ENCODE assay signal across 9 cellular contexts in genomic region chr1:157878059-157878458, GRCh38. TPM values are rescaled to one million over a fixed set of nuclear protein-coding genes. Genes with fewer than 3 reads are reported as not detected.
A peak's percentile ranks its signal among the peaks of the same experiment; 100 is the strongest.
DNase-seq lines count a peak whose midpoint lies in the region; ATAC-seq, FAIRE-seq and TF ChIP-seq lines count a peak whose summit lies in the region.
"Had no signal": no experiment of that assay in that cellular context is flagged by ENCODE, and none has a peak within 500 bp of the region (broad histone marks: within the 10 kb centered on the region; RNA-seq: fewer than 3 reads in every experiment).

No MANE protein-coding gene starts in this region.

- TF ChIP-seq POLR2A in NB4 (IDR thresholded peaks at IDR 0.05; ENCODE audit: extremely low read depth, insufficient read length) (no peak), K562 (conservative IDR thresholded peaks at IDR 0.05) (no peak), prostate gland (IDR thresholded peaks at IDR 0.05) (no peak)

- H3K27ac ChIP-seq in K562 (ENCODE audit: extremely low read depth, low read depth, low read length) (no peak overlapping the region), prostate gland (no peak overlapping the region)

- CTCF ChIA-PET in K562 (lab: Yijun Ruan, JAX; ENCODE audit: low intra/inter-chr PET ratio) = interaction anchor here (1.6 to 1.7 kb wide), 2 partner anchors 71 to 209 kb away, joined by 5 to 10 read pairs; no protein-coding TSS in a partner anchor

- no peaks in the 10 kb centered on the region for H3K79me2 ChIP-seq in K562 (ENCODE audit: control insufficient read depth, insufficient read depth, low read length)

- POLR2A ChIA-PET in K562 (lab: Yijun Ruan, JAX) = no interaction called here

- H3K9me3 ChIP-seq in K562 (replicated peaks; ENCODE audit: control insufficient read depth, insufficient read depth, low read depth, low read length) (no peaks in the 10 kb centered on the region), prostate gland (no peaks in the 10 kb centered on the region)

- DNase-seq in GF-D8 (lab: John Stamatoyannopoulos, UW) (peak; percentile 2), NB4 (ENCODE audit: low read depth) (peak; percentile 52), K562 (ENCODE audit: extremely low read depth in 1 of 4, low spot score in 3 of 4) (peak in 3 of 4 experiments; percentile 8 to 11 (median 11)), medulla oblongata (ENCODE audit: extremely low spot score) (peak; percentile 67), cerebellar nuclear complex (lab: John Stamatoyannopoulos, UW) (no peak), prostate gland (ENCODE audit: low spot score) (no peak), HuH-7 (ENCODE audit: low spot score) (no peak)
- DNase-seq in activated CD4-positive, alpha-beta T cell treated with anti-CD3 and anti-CD28 coated beads, Interleukin-2, amount 50 U/mL, for 1 hour = no peak
- DNase-seq: right cardiac atrium had no signal

- H3K27me3 ChIP-seq in K562 (ENCODE audit: control insufficient read depth in 2 of 2, insufficient read depth in 2 of 2, low read length in 2 of 2) = no peaks in the 10 kb centered on the region
- no peaks in the 10 kb centered on the region for H3K27me3 ChIP-seq in prostate gland (replicated peaks; ENCODE audit: insufficient read depth)

- TF ChIP-seq EP300 in K562 (IDR thresholded peaks at IDR 0.05; ENCODE audit: low read length) = no peak

- no peaks in the 10 kb centered on the region for H3K9me1 ChIP-seq in K562 (ENCODE audit: control insufficient read depth, insufficient read depth, low read length)

- no peaks in the 10 kb centered on the region for H3K36me3 ChIP-seq in K562 (ENCODE audit: control insufficient read depth, insufficient read depth, low read length)
- no peaks in the 10 kb centered on the region for H3K36me3 ChIP-seq in prostate gland

- H3K4me1 ChIP-seq in K562 (replicated peaks in 1 of 2; ENCODE audit: control insufficient read depth in 2 of 2, insufficient read depth in 2 of 2, low read length in 2 of 2) = no peaks in the 10 kb centered on the region
- H3K4me1 ChIP-seq in prostate gland (replicated peaks) = no peaks in the 10 kb centered on the region

- WGBS in K562 (ENCODE audit: insufficient coverage, low coverage, missing lambda C conversion rate) = 0% methylated on average over 4 of the region's 4 CpGs
- WGBS in prostate gland = 45% methylated on average over 4 of the region's 4 CpGs

- TF ChIP-seq RAD21 in K562 (CRISPR knock-in tag; conservative IDR thresholded peaks at IDR 0.05 in 1 of 2, IDR thresholded peaks at IDR 0.05 in 1 of 2) = peak; percentile 59 to 64

- in situ Hi-C loops in K562 (cut with MboI) = no loop called here

- H4K20me1 ChIP-seq in K562 (replicated peaks; ENCODE audit: control insufficient read depth, insufficient read depth, low read length) = no peaks in the 10 kb centered on the region

- peak; percentile 75 for FAIRE-seq in K562 (lab: Jason Lieb, UNC)

- TF ChIP-seq CTCF in NB4 (IDR thresholded peaks at IDR 0.05; ENCODE audit: low read depth, low read length) (peak; percentile 46), K562 (IDR thresholded peaks at IDR 0.05 in 2 of 3, conservative IDR thresholded peaks at IDR 0.05 in 1 of 3; ENCODE audit: insufficient read depth in 2 of 3, low read depth in 1 of 3, low read length in 3 of 3) (peak; percentile 15 to 47 (median 41); a peak in 4 of 6 replicates), prostate gland (IDR thresholded peaks at IDR 0.05) (no peak)

- no peak overlapping the region for H3K9ac ChIP-seq in K562 (ENCODE audit: insufficient read depth in 1 of 2, low read depth in 2 of 2, low read length in 2 of 2)

- H2AFZ ChIP-seq in K562 (ENCODE audit: low read depth, low read length) = no peak overlapping the region

- H3K4me2 ChIP-seq in K562 (ENCODE audit: insufficient read depth, low read length) = no peak overlapping the region

- peak; percentile 68; the same call in 2 of the 3 replicates for ATAC-seq in K562

- intact Hi-C loops in K562 (cut with micrococcal nuclease) (loop anchor here (1.0 kb wide), 2 partner anchors 70 to 247 kb away; no protein-coding TSS in a partner anchor), prostate gland (cut with DNase I) (no loop called here)

- no TSS peak for BruUV-seq in K562 (replicated peaks; lab: Mats Ljungman, UMichigan)

- H3K4me3 ChIP-seq in NB4 (ENCODE audit: low read depth, low read length) (no peak overlapping the region), K562 (no peak overlapping the region), prostate gland (no peak overlapping the region)

TF ChIP-seq in K562, 482 proteins besides CTCF, POLR2A, EP300 and RAD21:
- TF ChIP-seq ZNF134 (CRISPR knock-in tag; conservative IDR thresholded peaks at IDR 0.05) = no peak
- TF ChIP-seq YY1 (IDR thresholded peaks at IDR 0.05; ENCODE audit: borderline replicate concordance in 1 of 3, control insufficient read depth in 1 of 3, extremely low read depth in 1 of 3, insufficient read depth in 3 of 3, insufficient read length in 1 of 3, insufficient replicate concordance in 2 of 3, low read depth in 1 of 3, low read length in 2 of 3) = no peak
- peak; percentile 23; the same call in 1 of the 2 replicates for TF ChIP-seq DEAF1 (CRISPR knock-in tag; IDR thresholded peaks at IDR 0.05)

RNA-seq across cellular contexts. Expression of gene CD5L, which starts 36.5 kb away (rescaled TPM):
- total RNA-seq in K562 (2011; cell fraction: chromatin; rRNA removed; ENCODE audit: low replicate concordance) = not detected in 2 replicates
- total RNA-seq in K562 (2011; cell fraction: nucleolus; rRNA removed) = not detected in 2 replicates
- total RNA-seq in K562 (2011; cell fraction: nucleoplasm; rRNA removed) = not detected in 2 replicates
- total RNA-seq in K562 (2014; rRNA removed) (not detected in 2 replicates), K562 (2014; rRNA removed; fragmentation: Illumina TruSeq; extraction: Trizol) (not detected in 2 replicates), K562 (2015; rRNA removed; fragmentation: Illumina TruSeq; extraction: Trizol) (not detected in 2 replicates), K562 (2021) (not detected in 2 replicates), prostate gland (not detected)
- polyA plus RNA-seq in K562 (2011; rRNA removed) (not detected in 2 replicates), K562 (2014; fragmentation: Illumina TruSeq; extraction: Trizol) (not detected in 2 replicates), K562 (2014; fragmentation: Nextera tagmentation; extraction: Ambion mirVana) (not detected), K562 (2014; rRNA removed) (not detected in 2 replicates)
- not detected in 2 replicates for polyA plus RNA-seq in K562 (2011; cell fraction: cytosol; rRNA removed)
- not detected in 2 replicates for polyA plus RNA-seq in K562 (2011; cell fraction: nucleus; rRNA removed)
- polyA plus RNA-seq in K562 (2012) = 0.07 TPM in 1 of 2 replicates, not detected in the other
- not detected in 2 replicates for polyA minus RNA-seq in K562 (2011; rRNA and poly(A)+ RNA removed)
- not detected in 2 replicates for polyA minus RNA-seq in K562 (2011; cell fraction: cytosol; rRNA and poly(A)+ RNA removed)
- not detected in 2 replicates for polyA minus RNA-seq in K562 (2011; cell fraction: nucleus; rRNA and poly(A)+ RNA removed)

RNA-seq across cellular contexts. Expression of gene FCRL1, which starts 58.1 kb away (rescaled TPM):
- total RNA-seq in K562 (2011; cell fraction: chromatin; rRNA removed; ENCODE audit: low replicate concordance) = not detected in 2 replicates
- not detected in 2 replicates for total RNA-seq in K562 (2011; cell fraction: nucleolus; rRNA removed)
- not detected in 2 replicates for total RNA-seq in K562 (2011; cell fraction: nucleoplasm; rRNA removed)
- total RNA-seq in K562 (2014; rRNA removed) (not detected in 2 replicates), K562 (2014; rRNA removed; fragmentation: Illumina TruSeq; extraction: Trizol) (not detected in 2 replicates), K562 (2015; rRNA removed; fragmentation: Illumina TruSeq; extraction: Trizol) (not detected in 2 replicates), K562 (2021) (not detected in 2 replicates), prostate gland (under 1 TPM in 1 of 2 donors, not detected in 1; 0.09 TPM)
- polyA plus RNA-seq in K562 (2011; rRNA removed) (not detected in 2 replicates), K562 (2014; fragmentation: Illumina TruSeq; extraction: Trizol) (not detected in 2 replicates), K562 (2014; fragmentation: Nextera tagmentation; extraction: Ambion mirVana) (not detected), K562 (2014; rRNA removed) (not detected in 2 replicates)
- polyA plus RNA-seq in K562 (2011; cell fraction: cytosol; rRNA removed) = not detected in 2 replicates
- polyA plus RNA-seq in K562 (2011; cell fraction: nucleus; rRNA removed) = not detected in 2 replicates
- not detected in 2 replicates for polyA plus RNA-seq in K562 (2012)
- polyA minus RNA-seq in K562 (2011; rRNA and poly(A)+ RNA removed) = not detected in 2 replicates
- not detected in 2 replicates for polyA minus RNA-seq in K562 (2011; cell fraction: cytosol; rRNA and poly(A)+ RNA removed)
- not detected in 2 replicates for polyA minus RNA-seq in K562 (2011; cell fraction: nucleus; rRNA and poly(A)+ RNA removed)
- total RNA-seq: right cardiac atrium had no signal
- polyA plus RNA-seq: right cardiac atrium had no signal

Comparison
In these comparisons a context has a peak if more than half of its experiments do, and no peak if none do; other contexts are left out.
1. DNase-seq: peak in GF-D8 (single experiment), NB4 (single experiment), K562 (3 of 4) and medulla oblongata (single experiment); none in cerebellar nuclear complex (0 of 2), activated CD4-positive, alpha-beta T cell treated with anti-CD3 and anti-CD28 coated beads, Interleukin-2, amount 50 U/mL, for 1 hour (single experiment), prostate gland (single experiment) and HuH-7 (single experiment).
2. CTCF ChIP-seq: peak in NB4 (single experiment) and K562 (3 of 3); none in prostate gland (0 of 4).